ENCODE assay signal across 12 cellular contexts in the genomic region with DNA sequence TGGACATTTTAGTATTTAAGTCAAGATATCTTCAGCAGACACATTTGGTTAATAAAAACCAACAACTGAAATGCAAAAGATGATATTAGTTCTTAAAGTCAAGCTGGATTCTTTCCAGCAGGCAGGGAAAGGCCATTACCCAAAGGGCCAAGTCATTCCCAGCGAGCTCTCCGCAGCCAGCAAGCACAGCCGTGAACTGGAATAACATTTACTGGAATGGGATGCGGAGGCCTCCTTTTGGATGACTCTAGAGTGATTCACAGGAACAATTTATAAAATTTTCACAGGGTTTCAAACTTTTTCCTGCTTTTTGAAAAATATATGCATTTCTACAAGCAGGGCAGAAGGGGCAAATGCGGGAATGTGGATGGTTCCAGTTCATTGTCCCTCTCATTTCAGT.
DNase-seq lines count a peak whose midpoint lies in the region; ATAC-seq and TF ChIP-seq lines count a peak whose summit lies in the region.
"Had no signal": no experiment of that assay in that cellular context is flagged by ENCODE, and none has a peak within 500 bp of the region (broad histone marks: within the 10 kb centered on the region; RNA-seq: fewer than 3 reads in every experiment).

No MANE protein-coding gene starts in this region.

- DNase-seq in AG08396 (ENCODE audit: low spot score), result peak; percentile 52
- DNase-seq in RWPE2 (ENCODE audit: low spot score), result peak; percentile 75
- DNase-seq in fibroblast of pulmonary artery (ENCODE audit: low read depth), result peak; percentile 81
- DNase-seq in posterior vena cava (ENCODE audit: low spot score), result peak; percentile 85
- DNase-seq in effector memory CD8-positive, alpha-beta T cell, result no peak
- DNase-seq in NCI-H1417 (lab: John Stamatoyannopoulos, UW), result no peak
- DNase-seq in stimulated activated CD4-positive, alpha-beta T cell treated with anti-CD3 and anti-CD28 coated beads, Interleukin-2, amount 100 ng/mL, for 48 hours, result no peak
- DNase-seq: NCI-H446 treated with DMSO at 0.1 percent for 48 hours had no signal

- no peak overlapping the region for H3K27ac Mint-ChIP-seq in effector memory CD8-positive, alpha-beta T cell
- H3K27ac Mint-ChIP-seq: T-helper 1 cell treated with Interleukin-12 subunit alpha and Interleukin-12 subunit beta and Interleukin-4 antibody, amounts not matched to agents 30 μg/mL and 1 μg/mL, for 36 hours had no signal

- H3K27ac ChIP-seq in RWPE2 (ENCODE audit: poor library complexity, severe bottlenecking), result peak overlapping the region; percentile 73
- H3K27ac ChIP-seq: C4-2B, prostate gland had no signal

- H3K4me3 ChIP-seq in RWPE2 (ENCODE audit: severe bottlenecking) (no peak overlapping the region), fibroblast of pulmonary artery (replicated peaks; ENCODE audit: low read depth, low read length) (no peak overlapping the region)
- H3K4me3 ChIP-seq: prostate gland had no signal

- H3K9me3 ChIP-seq in RWPE2 (ENCODE audit: severe bottlenecking), result no peaks in the 10 kb centered on the region
- H3K9me3 ChIP-seq: prostate gland had no signal

- peak; percentile 6 for TF ChIP-seq CTCF in RWPE2 (IDR thresholded peaks at IDR 0.05; ENCODE audit: poor library complexity, severe bottlenecking)
- TF ChIP-seq CTCF in fibroblast of pulmonary artery (IDR thresholded peaks at IDR 0.05; ENCODE audit: low read length, missing control alignments), result no peak

- peaks cover 29 to 35% of the 10 kb centered on the region in 2 donors for H3K27me3 Mint-ChIP-seq in effector memory CD8-positive, alpha-beta T cell

- H3K4me1 Mint-ChIP-seq in effector memory CD8-positive, alpha-beta T cell (ENCODE audit: low read depth in 2 of 2), result no peaks in the 10 kb centered on the region

- intact Hi-C loops in posterior vena cava (cut with DNase I), result no loop called here

- H3K9me3 Mint-ChIP-seq in effector memory CD8-positive, alpha-beta T cell, result no peaks in the 10 kb centered on the region
- H3K9me3 Mint-ChIP-seq: T-helper 1 cell treated with Interleukin-12 subunit alpha and Interleukin-12 subunit beta and Interleukin-4 antibody, amounts not matched to agents 30 μg/mL and 1 μg/mL, for 36 hours had no signal

- ATAC-seq in RWPE2 (ENCODE audit: low read depth) (peak; percentile 88), GM19452 (IDR thresholded peaks at IDR 0.05; ENCODE audit: unreplicated experiment) (no peak)
- no peak for ATAC-seq in effector memory CD8-positive, alpha-beta T cell (replicated peaks)

- H3K36me3 ChIP-seq in RWPE2 (ENCODE audit: low read depth), result no peaks in the 10 kb centered on the region
- H3K36me3 ChIP-seq: prostate gland had no signal

- H3K27me3 ChIP-seq in RWPE2 (ENCODE audit: insufficient read depth, poor library complexity, severe bottlenecking), result no peaks in the 10 kb centered on the region

- peaks cover 30% of the 10 kb centered on the region for H3K4me1 ChIP-seq in RWPE2 (ENCODE audit: insufficient read depth, poor library complexity, severe bottlenecking)
- H3K4me1 ChIP-seq: prostate gland had no signal

- H3K4me3 Mint-ChIP-seq in effector memory CD8-positive, alpha-beta T cell, result no peak overlapping the region
- H3K4me3 Mint-ChIP-seq: T-helper 1 cell treated with Interleukin-12 subunit alpha and Interleukin-12 subunit beta and Interleukin-4 antibody, amounts not matched to agents 30 μg/mL and 1 μg/mL, for 36 hours had no signal

- H3K36me3 Mint-ChIP-seq in effector memory CD8-positive, alpha-beta T cell (ENCODE audit: insufficient read depth), result no peaks in the 10 kb centered on the region

Comparison
In these comparisons a context has a peak if more than half of its experiments do, and no peak if none do; other contexts are left out.
1. DNase-seq: peak in AG08396 (single experiment), RWPE2 (single experiment), fibroblast of pulmonary artery (single experiment) and posterior vena cava (single experiment); none in effector memory CD8-positive, alpha-beta T cell (0 of 3), NCI-H1417 (0 of 3) and stimulated activated CD4-positive, alpha-beta T cell treated with anti-CD3 and anti-CD28 coated beads, Interleukin-2, amount 100 ng/mL, for 48 hours (0 of 2).